ENCODE assay signal across 12 cellular contexts in genomic region chr19:8033287-8034177, GRCh38. TPM values are rescaled to one million over a fixed set of nuclear protein-coding genes. Genes with fewer than 3 reads are reported as not detected.
"Had no signal": no experiment of that assay in that cellular context is flagged by ENCODE, and none has a peak within 500 bp of the region (broad histone marks: within the 10 kb centered on the region; RNA-seq: fewer than 3 reads in every experiment).

No MANE protein-coding gene starts in this region.

RNA-seq across cellular contexts. Expression of gene CCL25, which starts 19.0 kb away (rescaled TPM):
- total RNA-seq: aorta, endothelial cell of umbilical vein, esophagus squamous epithelium, heart right ventricle, kidney, left lung, lung microvascular endothelial cell, mononuclear cell, pancreas, upper lobe of right lung had no signal
- polyA plus RNA-seq: endothelial cell of umbilical vein, heart right ventricle, SK-N-SH, stomach had no signal
